ENCODE assay signal across 17 cellular contexts in genomic region chrX:2652106-2652505, GRCh38. TPM values are rescaled to one million over a fixed set of nuclear protein-coding genes. Genes with fewer than 3 reads are reported as not detected.
DNase-seq lines count a peak whose midpoint lies in the region; ATAC-seq and TF ChIP-seq lines count a peak whose summit lies in the region.
"Had no signal": no experiment of that assay in that cellular context is flagged by ENCODE, and none has a peak within 500 bp of the region (broad histone marks: within the 10 kb centered on the region; RNA-seq: fewer than 3 reads in every experiment).

No MANE protein-coding gene starts in this region.

- H3K9me2 ChIP-seq in OCI-LY7 (ENCODE audit: insufficient read depth, low read length): no peaks in the 10 kb centered on the region

- WGBS in heart left ventricle, 4 donors: 78 to 95% (median 89%) methylated on average over 6 of the region's 6 CpGs

- no peaks in the 10 kb centered on the region for H4K20me1 ChIP-seq in OCI-LY7 (ENCODE audit: insufficient read depth, low read length)

- no peak overlapping the region for H3K4me3 Mint-ChIP-seq in stimulated activated effector memory CD8-positive, alpha-beta T cell treated with anti-CD3 and anti-CD28 coated beads, Interleukin-12 subunit alpha, Interleukin-12 subunit beta, amount 100 ng/mL, for 72 hours
- no peak overlapping the region for H3K4me3 Mint-ChIP-seq in activated T-helper 2 cell treated with anti-CD3 and anti-CD28 coated beads, Interferon-gamma antibody, Interleukin-2, Interleukin-4, amounts not matched to agents 10 μg/mL and 5 μg/mL and 100 μg/mL, durations not matched to agents 14 hours and 24 hours and 36 hours (ENCODE audit: low read depth)
- H3K4me3 Mint-ChIP-seq: activated T-helper 1 cell treated with anti-CD3 and anti-CD28 coated beads, Interleukin-12 subunit alpha, Interleukin-12 subunit beta, Interleukin-2, Interleukin-4 antibody, amounts not matched to agents 30 ng/mL and 10 ng/mL and 1 ng/mL, durations not matched to agents 14 hours and 24 hours and 36 hours; naive B cell; stimulated activated naive CD8-positive, alpha-beta T cell treated with anti-CD3 and anti-CD28 coated beads, Interleukin-15, Interleukin-2, amounts not matched to agents 100 ng/mL and 50 ng/mL, for 24 hours had no signal

- no peak for TF ChIP-seq POLR2A in heart left ventricle (IDR thresholded peaks at IDR 0.05)

- no peak overlapping the region for H3K4me2 ChIP-seq in OCI-LY7 (ENCODE audit: low read length)

- ATAC-seq in heart left ventricle: no peak
- no peak for ATAC-seq in stimulated activated effector memory CD8-positive, alpha-beta T cell treated with anti-CD3 and anti-CD28 coated beads, Interleukin-12 subunit alpha, Interleukin-12 subunit beta, amount 100 ng/mL, for 72 hours
- ATAC-seq: left lobe of liver had no signal

- H3K4me1 Mint-ChIP-seq in stimulated activated effector memory CD8-positive, alpha-beta T cell treated with anti-CD3 and anti-CD28 coated beads, Interleukin-12 subunit alpha, Interleukin-12 subunit beta, amount 100 ng/mL, for 72 hours: peaks cover 18% of the 10 kb centered on the region
- peaks cover 10% of the 10 kb centered on the region for H3K4me1 Mint-ChIP-seq in activated T-helper 2 cell treated with anti-CD3 and anti-CD28 coated beads, Interferon-gamma antibody, Interleukin-2, Interleukin-4, amounts not matched to agents 10 μg/mL and 5 μg/mL and 100 μg/mL, durations not matched to agents 14 hours and 24 hours and 36 hours (ENCODE audit: low read depth)

- peaks cover 44% of the 10 kb centered on the region for H3K36me3 Mint-ChIP-seq in stimulated activated effector memory CD8-positive, alpha-beta T cell treated with anti-CD3 and anti-CD28 coated beads, Interleukin-12 subunit alpha, Interleukin-12 subunit beta, amount 100 ng/mL, for 72 hours
- peaks cover 13% of the 10 kb centered on the region for H3K36me3 Mint-ChIP-seq in activated T-helper 2 cell treated with anti-CD3 and anti-CD28 coated beads, Interferon-gamma antibody, Interleukin-2, Interleukin-4, amounts not matched to agents 10 μg/mL and 5 μg/mL and 100 μg/mL, durations not matched to agents 14 hours and 24 hours and 36 hours (ENCODE audit: low read depth)

- peaks cover 5% of the 10 kb centered on the region for H3K4me1 ChIP-seq in left ventricle myocardium inferior
- no peaks in the 10 kb centered on the region for H3K4me1 ChIP-seq in heart left ventricle
- H3K4me1 ChIP-seq in OCI-LY7 (ENCODE audit: insufficient read depth, low read length, poor library complexity, severe bottlenecking): no peaks in the 10 kb centered on the region

- TF ChIP-seq CTCF in left ventricle myocardium inferior (IDR thresholded peaks at IDR 0.05; ENCODE audit: borderline replicate concordance): peak; percentile 20
- peak in 3 of 12 donors; percentile 13 to 18 (median 16) for TF ChIP-seq CTCF in heart left ventricle (IDR thresholded peaks at IDR 0.05)
- peak; percentile 36; the same call in 1 of the 2 replicates for TF ChIP-seq CTCF in OCI-LY7 (conservative IDR thresholded peaks at IDR 0.05; ENCODE audit: low read length)
- TF ChIP-seq CTCF in fibroblast of pulmonary artery (IDR thresholded peaks at IDR 0.05; ENCODE audit: low read length, missing control alignments): peak; percentile 30

- BruUV-seq in OCI-LY7 (replicated peaks; lab: Mats Ljungman, UMichigan): no TSS peak

- intact Hi-C loops in left ventricle myocardium inferior (cut with micrococcal nuclease): no loop called here
- intact Hi-C loops in heart left ventricle (cut with DNase I): no loop called here
- intact Hi-C loops in OCI-LY7 (cut with micrococcal nuclease; ENCODE audit: unreplicated experiment): no loop called here
- intact Hi-C loops in activated T-helper 2 cell treated with anti-CD3 and anti-CD28 coated beads, Interferon-gamma antibody, Interleukin-2, Interleukin-4, amounts not matched to agents 10 μg/mL and 5 μg/mL and 100 μg/mL, durations not matched to agents 14 hours and 24 hours and 36 hours (cut with micrococcal nuclease): no loop called here

- CTCF ChIA-PET in OCI-LY7 (lab: Charles Lee; ENCODE audit: unreplicated experiment): no interaction called here

- no peaks in the 10 kb centered on the region for H3K27me3 Mint-ChIP-seq in activated T-helper 2 cell treated with anti-CD3 and anti-CD28 coated beads, Interferon-gamma antibody, Interleukin-2, Interleukin-4, amounts not matched to agents 10 μg/mL and 5 μg/mL and 100 μg/mL, durations not matched to agents 14 hours and 24 hours and 36 hours (ENCODE audit: low read depth)
- H3K27me3 Mint-ChIP-seq: naive B cell; stimulated activated naive CD8-positive, alpha-beta T cell treated with anti-CD3 and anti-CD28 coated beads, Interleukin-15, Interleukin-2, amounts not matched to agents 100 ng/mL and 50 ng/mL, for 24 hours had no signal

- H3K9me3 Mint-ChIP-seq in stimulated activated effector memory CD8-positive, alpha-beta T cell treated with anti-CD3 and anti-CD28 coated beads, Interleukin-12 subunit alpha, Interleukin-12 subunit beta, amount 100 ng/mL, for 72 hours: no peaks in the 10 kb centered on the region
- H3K9me3 Mint-ChIP-seq in activated T-helper 2 cell treated with anti-CD3 and anti-CD28 coated beads, Interferon-gamma antibody, Interleukin-2, Interleukin-4, amounts not matched to agents 10 μg/mL and 5 μg/mL and 100 μg/mL, durations not matched to agents 14 hours and 24 hours and 36 hours: no peaks in the 10 kb centered on the region
- H3K9me3 Mint-ChIP-seq: activated T-helper 1 cell treated with anti-CD3 and anti-CD28 coated beads, Interleukin-12 subunit alpha, Interleukin-12 subunit beta, Interleukin-2, Interleukin-4 antibody, amounts not matched to agents 30 ng/mL and 10 ng/mL and 1 ng/mL, durations not matched to agents 14 hours and 24 hours and 36 hours; stimulated activated naive CD8-positive, alpha-beta T cell treated with anti-CD3 and anti-CD28 coated beads, Interleukin-15, Interleukin-2, amounts not matched to agents 100 ng/mL and 50 ng/mL, for 24 hours had no signal

- POLR2A ChIA-PET in OCI-LY7 (lab: Charles Lee): no interaction called here

- H3K4me3 ChIP-seq in left ventricle myocardium inferior (no peak overlapping the region), heart left ventricle (no peak overlapping the region), OCI-LY7 (ENCODE audit: low read depth, low read length, poor library complexity, severe bottlenecking) (no peak overlapping the region), fibroblast of pulmonary artery (replicated peaks; ENCODE audit: low read depth, low read length) (no peak overlapping the region)

- DNase-seq in left ventricle myocardium inferior: no peak
- no peak for DNase-seq in heart left ventricle
- DNase-seq in OCI-LY7 (ENCODE audit: low spot score): peak; percentile 19
- no peak for DNase-seq in fibroblast of pulmonary artery (ENCODE audit: low read depth)
- no peak for DNase-seq in stimulated activated effector memory CD8-positive, alpha-beta T cell treated with anti-CD3 and anti-CD28 coated beads, Interleukin-12 subunit alpha, Interleukin-12 subunit beta, amount 100 ng/mL, for 72 hours (ENCODE audit: low spot score in 2 of 2)
- no peak for DNase-seq in DMS79 treated with DMSO at 0.1 percent for 48 hours (lab: John Stamatoyannopoulos, UW)
- no peak for DNase-seq in activated T-helper 2 cell treated with anti-CD3 and anti-CD28 coated beads, Interferon-gamma antibody, Interleukin-2, Interleukin-4, amounts not matched to agents 10 μg/mL and 5 μg/mL and 100 μg/mL, durations not matched to agents 14 hours and 24 hours and 36 hours (ENCODE audit: low spot score)
- no peak for DNase-seq in hippocampal formation (lab: John Stamatoyannopoulos, UW)
- DNase-seq: erythroblast, Kasumi-1, naive B cell, NCI-H1436 treated with DMSO at 0.1 percent for 48 hours, NCI-H2227 treated with DMSO at 0.1 percent for 48 hours, posterior cingulate gyrus had no signal

- H3K27ac ChIP-seq in left ventricle myocardium inferior (replicated peaks): no peak overlapping the region
- H3K27ac ChIP-seq in heart left ventricle: no peak overlapping the region
- H3K27ac ChIP-seq in OCI-LY7 (ENCODE audit: low read depth, low read length, poor library complexity, severe bottlenecking): no peak overlapping the region

- no peak overlapping the region for H2AFZ ChIP-seq in OCI-LY7 (ENCODE audit: low read length)

- H3K27me3 ChIP-seq in left ventricle myocardium inferior (ENCODE audit: low read depth) (no peaks in the 10 kb centered on the region), heart left ventricle (no peaks in the 10 kb centered on the region)

- H3K27ac Mint-ChIP-seq in stimulated activated effector memory CD8-positive, alpha-beta T cell treated with anti-CD3 and anti-CD28 coated beads, Interleukin-12 subunit alpha, Interleukin-12 subunit beta, amount 100 ng/mL, for 72 hours: peak overlapping the region; percentile 52
- no peak overlapping the region for H3K27ac Mint-ChIP-seq in activated T-helper 2 cell treated with anti-CD3 and anti-CD28 coated beads, Interferon-gamma antibody, Interleukin-2, Interleukin-4, amounts not matched to agents 10 μg/mL and 5 μg/mL and 100 μg/mL, durations not matched to agents 14 hours and 24 hours and 36 hours
- H3K27ac Mint-ChIP-seq: activated T-helper 1 cell treated with anti-CD3 and anti-CD28 coated beads, Interleukin-12 subunit alpha, Interleukin-12 subunit beta, Interleukin-2, Interleukin-4 antibody, amounts not matched to agents 30 ng/mL and 10 ng/mL and 1 ng/mL, durations not matched to agents 14 hours and 24 hours and 36 hours; naive B cell; stimulated activated naive CD8-positive, alpha-beta T cell treated with anti-CD3 and anti-CD28 coated beads, Interleukin-15, Interleukin-2, amounts not matched to agents 100 ng/mL and 50 ng/mL, for 24 hours had no signal

- H3K9me3 ChIP-seq in left ventricle myocardium inferior (replicated peaks) (no peaks in the 10 kb centered on the region), heart left ventricle (no peaks in the 10 kb centered on the region), OCI-LY7 (ENCODE audit: low read length) (no peaks in the 10 kb centered on the region)

- H3K79me2 ChIP-seq in OCI-LY7 (ENCODE audit: insufficient read depth, low read depth, low read length): no peaks in the 10 kb centered on the region

- H3K36me3 ChIP-seq in left ventricle myocardium inferior (no peaks in the 10 kb centered on the region), heart left ventricle (peaks cover 0 to 9% (median 0%) of the 10 kb centered on the region in 9 donors), OCI-LY7 (ENCODE audit: insufficient read depth, low read length) (no peaks in the 10 kb centered on the region)

RNA-seq across cellular contexts. Expression of gene CD99, which starts 39.0 kb away (rescaled TPM):
- total RNA-seq in left ventricle myocardium inferior (306 TPM), heart left ventricle (100 to 1,000 TPM; 216 to 475 (median 264) TPM), OCI-LY7 (2022) (117 and 119 TPM in 2 replicates)
- polyA plus RNA-seq in heart left ventricle: 100 to 1,000 TPM; 302 to 477 TPM
- total RNA-seq in OCI-LY7 (2014; rRNA removed; shearing (Covaris generic)): 80.7 and 92.3 TPM in 2 replicates
- total RNA-seq in activated T-helper 2 cell treated with anti-CD3 and anti-CD28 coated beads, Interferon-gamma antibody, Interleukin-2, Interleukin-4, amounts not matched to agents 10 μg/mL and 5 μg/mL and 100 μg/mL, durations not matched to agents 14 hours and 24 hours and 36 hours: 280 and 290 TPM in 2 replicates
